Comparison of ENCODE assay signal across 1 cellular context in genomic region chr9:98974554-98974953, GRCh38.
TF ChIP-seq lines count a peak whose summit lies in the region.

No MANE protein-coding gene starts in this region.

TF ChIP-seq in A549, 52 proteins besides CTCF, POLR2A, EP300 and RAD21 (continued from another document):
- TF ChIP-seq HMGXB4 (CRISPR knock-in tag; IDR thresholded peaks at IDR 0.05; ENCODE audit: borderline replicate concordance) (no peak), CEBPB (IDR thresholded peaks at IDR 0.05) (no peak), FOXS1 (CRISPR knock-in tag; IDR thresholded peaks at IDR 0.05) (no peak)
